In genomic region chr17:44947461-44948314, GRCh38 we compare ENCODE assay signal across 8 cellular contexts. TPM values are rescaled to one million over a fixed set of nuclear protein-coding genes. Genes with fewer than 3 reads are reported as not detected.
A peak's percentile ranks its signal among the peaks of the same experiment; 100 is the strongest.
DNase-seq lines count a peak whose midpoint lies in the region; ATAC-seq lines count a peak whose summit lies in the region.

TSS of gene KIF18B (minus strand) at chr17:44947773. CDS start at chr17:44936344, 11,429 bp downstream.

- peaks cover 45% of the 10 kb centered on the region for H3K4me1 Mint-ChIP-seq in activated CD8-positive, alpha-beta T cell treated with anti-CD3 and anti-CD28 coated beads, Interleukin-2, amount 10 ng/mL, durations not matched to agents 7 days and 5 days (ENCODE audit: low read depth)

- DNase-seq in CMK (ENCODE audit: low read depth): peak; percentile 94
- peak; percentile 85 for DNase-seq in HS-5 (ENCODE audit: low read depth)
- DNase-seq in NK-92 (lab: John Stamatoyannopoulos, UW; ENCODE audit: unreplicated experiment): peak; percentile 43
- peak; percentile 97 for DNase-seq in activated CD8-positive, alpha-beta T cell treated with anti-CD3 and anti-CD28 coated beads, Interleukin-2, amount 10 ng/mL, durations not matched to agents 7 days and 5 days
- DNase-seq in effector CD4-positive, alpha-beta T cell: peak; percentile 82
- DNase-seq in lung microvascular endothelial cell (ENCODE audit: low read depth in 2 of 2): peak; percentile 97
- DNase-seq in stimulated activated CD4-positive, alpha-beta T cell treated with anti-CD3 and anti-CD28 coated beads, TNF-alpha, amount 100 ng/mL, for 4 hours (ENCODE audit: low read depth in 3 of 3): peak; percentile 70 to 78 (median 75)

- peaks cover 35% of the 10 kb centered on the region for H3K36me3 Mint-ChIP-seq in activated CD8-positive, alpha-beta T cell treated with anti-CD3 and anti-CD28 coated beads, Interleukin-2, amount 10 ng/mL, durations not matched to agents 7 days and 5 days (ENCODE audit: low read depth)

- CTCF ChIA-PET in activated CD8-positive, alpha-beta T cell treated with anti-CD3 and anti-CD28 coated beads, Interleukin-2, amount 10 ng/mL, durations not matched to agents 7 days and 5 days (lab: Charles Lee): interaction anchor here (1.3 kb wide), 2 partner anchors 72 to 75 kb away, joined by 4 read pairs; no protein-coding TSS in a partner anchor

- peak within 1 kb of the TSS; percentile 96 for H3K27ac Mint-ChIP-seq in activated CD8-positive, alpha-beta T cell treated with anti-CD3 and anti-CD28 coated beads, Interleukin-2, amount 10 ng/mL, durations not matched to agents 7 days and 5 days

- H3K27me3 Mint-ChIP-seq in activated CD8-positive, alpha-beta T cell treated with anti-CD3 and anti-CD28 coated beads, Interleukin-2, amount 10 ng/mL, durations not matched to agents 7 days and 5 days (ENCODE audit: low read depth): peaks cover 4% of the 10 kb centered on the region

- H3K4me3 Mint-ChIP-seq in activated CD8-positive, alpha-beta T cell treated with anti-CD3 and anti-CD28 coated beads, Interleukin-2, amount 10 ng/mL, durations not matched to agents 7 days and 5 days: peak within 1 kb of the TSS; percentile 96

- POLR2A ChIA-PET in activated CD8-positive, alpha-beta T cell treated with anti-CD3 and anti-CD28 coated beads, Interleukin-2, amount 10 ng/mL, durations not matched to agents 7 days and 5 days (lab: Charles Lee): interaction anchor here (0.6 to 1.8 kb wide), 14 partner anchors 21 to 202 kb away, joined by 3 to 13 read pairs (median 4); partner anchors contain the start of genes C1QL1 and DCAKD

- peak; percentile 95 for ATAC-seq in GM19463 (IDR thresholded peaks at IDR 0.05; ENCODE audit: unreplicated experiment)
- peak; percentile 96 for ATAC-seq in activated CD8-positive, alpha-beta T cell treated with anti-CD3 and anti-CD28 coated beads, Interleukin-2, amount 10 ng/mL, durations not matched to agents 7 days and 5 days

- no peaks in the 10 kb centered on the region for H3K9me3 Mint-ChIP-seq in activated CD8-positive, alpha-beta T cell treated with anti-CD3 and anti-CD28 coated beads, Interleukin-2, amount 10 ng/mL, durations not matched to agents 7 days and 5 days (ENCODE audit: insufficient read depth)

RNA-seq across cellular contexts. Expression of gene KIF18B, which starts in this region (rescaled TPM):
- total RNA-seq in activated CD8-positive, alpha-beta T cell treated with anti-CD3 and anti-CD28 coated beads, Interleukin-2, amount 10 ng/mL, durations not matched to agents 7 days and 5 days: 100 to 1,000 TPM; 104 to 113 TPM
- 0.60 and 1.3 TPM in 2 replicates for total RNA-seq in lung microvascular endothelial cell

Comparison
In these comparisons a context has a peak if more than half of its experiments do, and no peak if none do; other contexts are left out.
1. Peak in every context shown above with its lines: DNase-seq and ATAC-seq.
2. RNA of gene KIF18B (total RNA-seq): 104 to 113 TPM in activated CD8-positive, alpha-beta T cell treated with anti-CD3 and anti-CD28 coated beads, Interleukin-2, amount 10 ng/mL, durations not matched to agents 7 days and 5 days; 0.60 to 1.3 TPM in lung microvascular endothelial cell; every median in the first group is over 10 times any median in the second.
3. DNase-seq: peak in every context shown above with its lines; median percentile 97 in activated CD8-positive, alpha-beta T cell treated with anti-CD3 and anti-CD28 coated beads, Interleukin-2, amount 10 ng/mL, durations not matched to agents 7 days and 5 days; 97 in lung microvascular endothelial cell; 94 in CMK; 85 in HS-5; 82 in effector CD4-positive, alpha-beta T cell; 75 in stimulated activated CD4-positive, alpha-beta T cell treated with anti-CD3 and anti-CD28 coated beads, TNF-alpha, amount 100 ng/mL, for 4 hours; 43 in NK-92.